29 cellular contexts compared by ENCODE assay signal in genomic region chr13:66586489-66586888, GRCh38.
DNase-seq lines count a peak whose midpoint lies in the region; ATAC-seq and TF ChIP-seq lines count a peak whose summit lies in the region.
"Had no signal": no experiment of that assay in that cellular context is flagged by ENCODE, and none has a peak within 500 bp of the region (broad histone marks: within the 10 kb centered on the region; RNA-seq: fewer than 3 reads in every experiment).

No MANE protein-coding gene starts in this region.

- no peak overlapping the region for H4K91ac ChIP-seq in IMR-90 (ENCODE audit: insufficient read depth, low read depth, low read length)

- H2BK20ac ChIP-seq in IMR-90 (ENCODE audit: low read depth, low read length): no peak overlapping the region

- H3K56ac ChIP-seq in IMR-90 (ENCODE audit: extremely low read depth, insufficient read depth, low read length): no peak overlapping the region

- POLR2A ChIA-PET in IMR-90 (lab: Charles Lee; ENCODE audit: unreplicated experiment): no interaction called here

- H3K9me3 ChIP-seq in IMR-90 (ENCODE audit: control insufficient read depth, insufficient read depth, low read length) (no peaks in the 10 kb centered on the region), spleen (no peaks in the 10 kb centered on the region)
- H3K9me3 ChIP-seq: adrenal gland; BLaER1 treated with 17β-estradiol and CSF1 and Interleukin-3, amounts not matched to agents 10 nM and 100 nM; left lung; prostate gland; sigmoid colon; SK-N-SH had no signal

- no peak overlapping the region for H3K27ac ChIP-seq in IMR-90 (ENCODE audit: insufficient read depth, low read length)
- H3K27ac ChIP-seq in spleen: no peak overlapping the region
- H3K27ac ChIP-seq: adrenal gland, cardiac muscle cell, left lung, prostate gland, RWPE1, sigmoid colon had no signal

- no peak overlapping the region for H2BK120ac ChIP-seq in IMR-90 (ENCODE audit: low read depth, low read length)

- no CpG with 5 or more reads among the region's 3 CpGs for WGBS in IMR-90 (ENCODE audit: extremely low coverage in 2 of 2, insufficient read length in 1 of 2), 2 experiments
- 53 to 64% (median 59%) methylated on average over 3 of the region's 3 CpGs for WGBS in spleen, 5 donors

- H3K79me1 ChIP-seq in IMR-90 (ENCODE audit: low read depth in 1 of 2, low read length in 2 of 2): no peaks in the 10 kb centered on the region

- H2AK5ac ChIP-seq in IMR-90 (ENCODE audit: low read depth, low read length): no peak overlapping the region

- H3K9me1 ChIP-seq in IMR-90 (ENCODE audit: insufficient read depth, low read length): no peaks in the 10 kb centered on the region

- no peaks in the 10 kb centered on the region for H3K4me1 ChIP-seq in IMR-90 (ENCODE audit: control insufficient read depth, insufficient read depth, low read length)
- no peaks in the 10 kb centered on the region for H3K4me1 ChIP-seq in spleen
- H3K4me1 ChIP-seq: left lung, prostate gland, sigmoid colon had no signal

- no peak for ATAC-seq in IMR-90 (ENCODE audit: low read depth)
- ATAC-seq: effector memory CD8-positive, alpha-beta T cell; left lung had no signal

- in situ Hi-C loops in IMR-90 (cut with MboI; ENCODE audit: low sequenced_read_pairs): no loop called here

- no peak overlapping the region for H3K18ac ChIP-seq in IMR-90 (ENCODE audit: low read depth, low read length)

- no peak overlapping the region for H2AFZ ChIP-seq in IMR-90 (replicated peaks; ENCODE audit: low read length, poor library complexity)

- H3K4ac ChIP-seq in IMR-90 (ENCODE audit: low read depth, low read length): no peak overlapping the region

- intact Hi-C loops in IMR-90 (cut with micrococcal nuclease) (no loop called here), spleen (cut with DNase I; ENCODE audit: low total_unique reads) (no loop called here)

- no peak overlapping the region for H3K4me3 ChIP-seq in IMR-90 (ENCODE audit: insufficient read depth, low read depth, low read length)
- no peak overlapping the region for H3K4me3 ChIP-seq in spleen
- H3K4me3 ChIP-seq: adrenal gland; BLaER1 treated with 17β-estradiol and CSF1 and Interleukin-3, amounts not matched to agents 10 nM and 100 nM; cardiac muscle cell; left lung; prostate gland; sigmoid colon had no signal

- no peak for DNase-seq in IMR-90
- peak; percentile 58 for DNase-seq in NOMO-1 treated with dmso at 0.1 percent for 144 hours (lab: John Stamatoyannopoulos, UW; ENCODE audit: unreplicated experiment)
- peak; percentile 11 for DNase-seq in astrocyte of the hippocampus (ENCODE audit: low read depth, low spot score)
- DNase-seq in iris pigment epithelial cell (ENCODE audit: low read depth): peak; percentile 23
- no peak for DNase-seq in spleen
- no peak for DNase-seq in foreskin melanocyte
- no peak for DNase-seq in DMS79 treated with DMSO at 0.1 percent for 48 hours (lab: John Stamatoyannopoulos, UW)
- no peak for DNase-seq in mesenteric fat pad (ENCODE audit: low spot score)
- DNase-seq: ACHN; activated CD4-positive, alpha-beta T cell treated with anti-CD3 and anti-CD28 coated beads, Interleukin-2, amount 50 U/mL, for 1 hour; activated naive CD4-positive, alpha-beta T cell treated with anti-CD3 and anti-CD28 coated beads for 36 hours; adrenal gland; cortex of kidney; DND-41; effector memory CD8-positive, alpha-beta T cell; HFFc6; left lung; NCI-H1105; NCI-H1930; NCI-H526; sigmoid colon; SK-N-SH; stimulated activated CD4-positive, alpha-beta T cell treated with anti-CD3 and anti-CD28 coated beads, Interleukin-15, amount 100 ng/mL, for 24 hours; stimulated activated naive CD4-positive, alpha-beta T cell; T-helper 2 cell had no signal

- H3K27me3 ChIP-seq in IMR-90 (ENCODE audit: control insufficient read depth, insufficient read depth, low read length): no peaks in the 10 kb centered on the region
- no peaks in the 10 kb centered on the region for H3K27me3 ChIP-seq in spleen (replicated peaks in 1 of 7)
- H3K27me3 ChIP-seq: adrenal gland; BLaER1 treated with 17β-estradiol and CSF1 and Interleukin-3, amounts not matched to agents 10 nM and 100 nM; cardiac muscle cell; left lung; sigmoid colon had no signal

- no peak overlapping the region for H3K4me2 ChIP-seq in IMR-90 (ENCODE audit: low read depth, low read length)
- H3K4me2 ChIP-seq: SK-N-SH had no signal

- H4K20me1 ChIP-seq in IMR-90 (ENCODE audit: insufficient read depth, low read length): no peaks in the 10 kb centered on the region
- H4K20me1 ChIP-seq: BLaER1 treated with 17β-estradiol and CSF1 and Interleukin-3, amounts not matched to agents 10 nM and 100 nM had no signal

- no peak overlapping the region for H3K23ac ChIP-seq in IMR-90 (ENCODE audit: low read depth, low read length)

- no peak for TF ChIP-seq RAD21 in IMR-90 (IDR thresholded peaks at IDR 0.05; ENCODE audit: low read length)

- no peak overlapping the region for H4K5ac ChIP-seq in IMR-90 (ENCODE audit: low read depth, low read length)

- no TSS peak for BruUV-seq in IMR-90 (replicated peaks; lab: Mats Ljungman, UMichigan)

- H2BK15ac ChIP-seq in IMR-90 (ENCODE audit: low read depth, low read length): no peak overlapping the region

- TF ChIP-seq POLR2A in IMR-90 (IDR thresholded peaks at IDR 0.05; ENCODE audit: low read depth, low read length): no peak
- TF ChIP-seq POLR2A in spleen (IDR thresholded peaks at IDR 0.05): no peak

- no peak for TF ChIP-seq CTCF in IMR-90 (conservative IDR thresholded peaks at IDR 0.05; ENCODE audit: low read depth, low read length)
- TF ChIP-seq CTCF in spleen (IDR thresholded peaks at IDR 0.05 in 8 of 11, conservative IDR thresholded peaks at IDR 0.05 in 3 of 11): no peak

- H4K8ac ChIP-seq in IMR-90 (ENCODE audit: low read depth in 2 of 2, low read length in 2 of 2): no peak overlapping the region

- dilution Hi-C loops in IMR-90 (cut with HindIII; ENCODE audit: low sequenced_read_pairs, unreplicated experiment): no loop called here

- no peak overlapping the region for H3K14ac ChIP-seq in IMR-90 (replicated peaks; ENCODE audit: low read depth, low read length)

- no peak overlapping the region for H2AK9ac ChIP-seq in IMR-90 (replicated peaks; ENCODE audit: low read depth, low read length, poor library complexity)

- no peak overlapping the region for H3K9ac ChIP-seq in IMR-90 (ENCODE audit: low read depth, low read length)
- H3K9ac ChIP-seq: BLaER1 treated with 17β-estradiol and CSF1 and Interleukin-3, amounts not matched to agents 10 nM and 100 nM; SK-N-SH had no signal

- CTCF ChIA-PET in IMR-90 (lab: Yijun Ruan, JAX): no interaction called here

- H3K36me3 ChIP-seq in IMR-90 (ENCODE audit: control insufficient read depth, insufficient read depth, low read length) (no peaks in the 10 kb centered on the region), spleen (no peaks in the 10 kb centered on the region)
- H3K36me3 ChIP-seq: adrenal gland; BLaER1 treated with 17β-estradiol and CSF1 and Interleukin-3, amounts not matched to agents 10 nM and 100 nM; cardiac muscle cell; left lung; prostate gland; sigmoid colon had no signal

- H2BK5ac ChIP-seq in IMR-90 (ENCODE audit: low read depth, low read length, poor library complexity, severe bottlenecking): no peak overlapping the region

TF ChIP-seq in IMR-90, 13 proteins besides CTCF, POLR2A, EP300 and RAD21:
- TF ChIP-seq SMC3 (IDR thresholded peaks at IDR 0.05; ENCODE audit: low read depth, low read length) (no peak), CEBPB (IDR thresholded peaks at IDR 0.05; ENCODE audit: low read depth, low read length) (peak; percentile 54; the same call in 1 of the 2 replicates)

Comparison
In these comparisons a context has a peak if more than half of its experiments do, and no peak if none do; other contexts are left out.
1. DNase-seq: peak in NOMO-1 treated with dmso at 0.1 percent for 144 hours (single experiment), astrocyte of the hippocampus (single experiment) and iris pigment epithelial cell (single experiment); none in IMR-90 (single experiment), spleen (single experiment), foreskin melanocyte (single experiment), DMS79 treated with DMSO at 0.1 percent for 48 hours (single experiment) and mesenteric fat pad (single experiment).